15 cellular contexts compared by ENCODE assay signal in genomic region chr1:23473037-23473800, GRCh38. TPM values are rescaled to one million over a fixed set of nuclear protein-coding genes. Genes with fewer than 3 reads are reported as not detected.
DNase-seq lines count a peak whose midpoint lies in the region; ATAC-seq and TF ChIP-seq lines count a peak whose summit lies in the region.
"Had no signal": no experiment of that assay in that cellular context is flagged by ENCODE, and none has a peak within 500 bp of the region (broad histone marks: within the 10 kb centered on the region; RNA-seq: fewer than 3 reads in every experiment).

No MANE protein-coding gene starts in this region.

- H3K36me3 ChIP-seq in RWPE2 (ENCODE audit: low read depth) (no peaks in the 10 kb centered on the region), esophagus muscularis mucosa (peaks cover 0 to 3% (median 0%) of the 10 kb centered on the region in 4 donors), osteoblast (ENCODE audit: insufficient read depth, low read length) (no peaks in the 10 kb centered on the region)

- TF ChIP-seq CTCF in RWPE2 (IDR thresholded peaks at IDR 0.05; ENCODE audit: poor library complexity, severe bottlenecking) (no peak), esophagus muscularis mucosa (IDR thresholded peaks at IDR 0.05) (no peak), osteoblast (IDR thresholded peaks at IDR 0.05; ENCODE audit: extremely low read depth, low read depth, low read length) (no peak)

- intact Hi-C loops in esophagus muscularis mucosa (cut with DNase I) (no loop called here), head of caudate nucleus (cut with DNase I) (no loop called here)

- TF ChIP-seq POLR2A in esophagus muscularis mucosa (IDR thresholded peaks at IDR 0.05; ENCODE audit: low read depth) = no peak

- DNase-seq in Daoy (ENCODE audit: low read depth) (peak; percentile 27), RWPE2 (ENCODE audit: low spot score) (no peak), esophagus muscularis mucosa (ENCODE audit: extremely low spot score) (no peak), osteoblast (ENCODE audit: insufficient read length, low spot score, missing footprints) (peak; percentile 58), head of caudate nucleus (no peak), cerebellar cortex (ENCODE audit: low spot score) (no peak)
- DNase-seq: activated CD4-positive, CD25-positive, alpha-beta regulatory T cell treated with anti-CD3 and anti-CD28 coated beads, Interleukin-2, amount 50 U/mL, for 72 hours; activated T-cell treated with anti-CD3 and anti-CD28 coated beads, Interleukin-2, amount 50 U/mL, for 24 hours; AML-193; aorta; naive thymus-derived CD4-positive, alpha-beta T cell; NCI-H146; small intestine had no signal

- peaks cover 11% of the 10 kb centered on the region for H4K20me1 ChIP-seq in osteoblast (ENCODE audit: insufficient read depth, low read length)

- ATAC-seq in RWPE2 (ENCODE audit: low read depth) (peak; percentile 64), GM21447 (IDR thresholded peaks at IDR 0.05; ENCODE audit: unreplicated experiment) (no peak), HG03571 (IDR thresholded peaks at IDR 0.05; ENCODE audit: unreplicated experiment) (no peak)
- ATAC-seq: naive thymus-derived CD4-positive, alpha-beta T cell had no signal

- H3K27me3 ChIP-seq in RWPE2 (ENCODE audit: insufficient read depth, poor library complexity, severe bottlenecking) (no peaks in the 10 kb centered on the region), esophagus muscularis mucosa (no peaks in the 10 kb centered on the region), osteoblast (ENCODE audit: insufficient read depth, low read length) (no peaks in the 10 kb centered on the region)

- H3K4me2 ChIP-seq in osteoblast (ENCODE audit: insufficient read depth, low read length) = peak overlapping the region; percentile 20

- H3K4me1 ChIP-seq in RWPE2 (ENCODE audit: insufficient read depth, poor library complexity, severe bottlenecking) (peaks cover 42% of the 10 kb centered on the region), esophagus muscularis mucosa (peaks cover 45 to 73% (median 61%) of the 10 kb centered on the region in 4 donors), osteoblast (ENCODE audit: insufficient read depth, low read length) (peaks cover 54% of the 10 kb centered on the region)

- no peak for TF ChIP-seq EP300 in esophagus muscularis mucosa (IDR thresholded peaks at IDR 0.05)

- H3K9me3 ChIP-seq in RWPE2 (ENCODE audit: severe bottlenecking) = no peaks in the 10 kb centered on the region
- H3K9me3 ChIP-seq in esophagus muscularis mucosa = no peaks in the 10 kb centered on the region
- no peaks in the 10 kb centered on the region for H3K9me3 ChIP-seq in osteoblast (ENCODE audit: low read depth, low read length)

- peak overlapping the region; percentile 88 for H3K27ac ChIP-seq in RWPE2 (ENCODE audit: poor library complexity, severe bottlenecking)
- H3K27ac ChIP-seq in esophagus muscularis mucosa (replicated peaks in 1 of 4) = peak overlapping the region; percentile 5 to 58 (median 14)
- peak overlapping the region; percentile 56 for H3K27ac ChIP-seq in osteoblast (ENCODE audit: low read depth, low read length)

- peaks cover 10% of the 10 kb centered on the region for H3K79me2 ChIP-seq in osteoblast (ENCODE audit: insufficient read depth, low read length)

- H2AFZ ChIP-seq in osteoblast (ENCODE audit: low read length) = no peak overlapping the region

- 77% methylated on average over 6 of the region's 6 CpGs for WGBS in esophagus muscularis mucosa

- H3K4me3 ChIP-seq in RWPE2 (ENCODE audit: severe bottlenecking) = no peak overlapping the region
- no peak overlapping the region for H3K4me3 ChIP-seq in esophagus muscularis mucosa
- no peak overlapping the region for H3K4me3 ChIP-seq in osteoblast (ENCODE audit: insufficient read depth, low read length)

RNA-seq across cellular contexts. Expression of gene ASAP3, which starts 10.8 kb away (rescaled TPM):
- total RNA-seq in Daoy (2014; rRNA removed; shearing (Covaris generic)) = 5.7 and 9.1 TPM in 2 replicates
- total RNA-seq in esophagus muscularis mucosa (10 to 100 TPM; 25.3 to 32.8 (median 27.9) TPM), osteoblast (107 and 119 TPM in 2 replicates)

RNA-seq across cellular contexts. Expression of gene TCEA3, which starts 48.7 kb away (rescaled TPM):
- total RNA-seq in Daoy (2014; rRNA removed; shearing (Covaris generic)) = 1.7 and 4.3 TPM in 2 replicates
- total RNA-seq in esophagus muscularis mucosa (10 to 100 TPM; 16.7 to 24.1 (median 20.9) TPM), osteoblast (28.9 and 31.5 TPM in 2 replicates)

RNA-seq across cellular contexts. Expression of gene E2F2, which starts 57.8 kb away (rescaled TPM):
- total RNA-seq in Daoy (2014; rRNA removed; shearing (Covaris generic)) = 9.9 and 37.1 TPM in 2 replicates
- total RNA-seq in esophagus muscularis mucosa (under 1 TPM in 3 of 4 donors, not detected in 1; 0.11 to 0.26 (median 0.17) TPM), osteoblast (under 0.01 and 0.29 TPM in 2 replicates)

Comparison
In these comparisons a context has a peak if more than half of its experiments do, and no peak if none do; other contexts are left out.
1. DNase-seq: peak in Daoy (single experiment) and osteoblast (single experiment); none in RWPE2 (single experiment), esophagus muscularis mucosa (single experiment), head of caudate nucleus (0 of 42) and cerebellar cortex (single experiment).
2. H3K27ac ChIP-seq: peak in every context shown above with its lines; median percentile 88 in RWPE2; 56 in osteoblast; 14 in esophagus muscularis mucosa.